In the genomic region with DNA sequence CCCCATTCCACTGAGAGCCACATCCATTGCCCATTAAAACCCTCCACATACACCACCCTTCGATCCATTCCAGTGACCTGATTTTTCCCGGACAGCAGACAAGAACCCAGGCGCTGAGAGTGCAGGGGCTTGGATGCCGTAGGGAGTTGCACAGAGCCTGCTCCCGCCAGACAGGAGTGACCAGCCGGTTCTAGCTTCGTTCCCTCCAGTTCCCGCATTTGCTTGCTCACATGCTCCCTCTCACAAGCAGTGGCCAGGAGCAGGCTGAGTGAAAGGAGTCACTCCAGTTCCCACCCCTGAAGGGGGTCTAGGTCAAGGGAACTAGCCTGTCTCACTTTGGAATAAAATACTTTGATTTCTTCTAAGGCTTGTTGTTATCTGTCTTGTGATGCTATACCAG, we compare ENCODE assay signal across 1 cellular context.
TF ChIP-seq lines count a peak whose summit lies in the region.

No MANE protein-coding gene starts in this region.

TF ChIP-seq in IMR-90, 13 proteins besides CTCF, POLR2A, EP300 and RAD21:
- TF ChIP-seq, protein P1, sequence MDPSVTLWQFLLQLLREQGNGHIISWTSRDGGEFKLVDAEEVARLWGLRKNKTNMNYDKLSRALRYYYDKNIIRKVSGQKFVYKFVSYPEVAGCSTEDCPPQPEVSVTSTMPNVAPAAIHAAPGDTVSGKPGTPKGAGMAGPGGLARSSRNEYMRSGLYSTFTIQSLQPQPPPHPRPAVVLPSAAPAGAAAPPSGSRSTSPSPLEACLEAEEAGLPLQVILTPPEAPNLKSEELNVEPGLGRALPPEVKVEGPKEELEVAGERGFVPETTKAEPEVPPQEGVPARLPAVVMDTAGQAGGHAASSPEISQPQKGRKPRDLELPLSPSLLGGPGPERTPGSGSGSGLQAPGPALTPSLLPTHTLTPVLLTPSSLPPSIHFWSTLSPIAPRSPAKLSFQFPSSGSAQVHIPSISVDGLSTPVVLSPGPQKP (IDR thresholded peaks at IDR 0.05; ENCODE audit: borderline replicate concordance, low read depth, low read length), result no peak
- TF ChIP-seq SMC3 (IDR thresholded peaks at IDR 0.05; ENCODE audit: low read depth, low read length) (no peak), USF2 (IDR thresholded peaks at IDR 0.05; ENCODE audit: low read depth, low read length) (no peak), CEBPB (IDR thresholded peaks at IDR 0.05; ENCODE audit: low read depth, low read length) (no peak), MXI1 (IDR thresholded peaks at IDR 0.05; ENCODE audit: borderline replicate concordance, low read depth, low read length) (no peak), MAFK (IDR thresholded peaks at IDR 0.05; ENCODE audit: low read depth, low read length) (no peak), CHD1 (IDR thresholded peaks at IDR 0.05; ENCODE audit: low read depth, low read length) (no peak), RCOR1 (IDR thresholded peaks at IDR 0.05; ENCODE audit: insufficient replicate concordance, low read length) (no peak), RFX5 (IDR thresholded peaks at IDR 0.05; ENCODE audit: low read depth, low read length) (no peak), NFE2L2 (IDR thresholded peaks at IDR 0.05; ENCODE audit: low read depth, low read length) (no peak), BHLHE40 (IDR thresholded peaks at IDR 0.05; ENCODE audit: low read depth, low read length) (no peak), MAZ (IDR thresholded peaks at IDR 0.05; ENCODE audit: borderline replicate concordance, low read depth, low read length) (no peak), FOS (IDR thresholded peaks at IDR 0.05; ENCODE audit: low read depth, low read length) (no peak)
